Comparison of ENCODE assay signal across 8 cellular contexts in the genomic region with DNA sequence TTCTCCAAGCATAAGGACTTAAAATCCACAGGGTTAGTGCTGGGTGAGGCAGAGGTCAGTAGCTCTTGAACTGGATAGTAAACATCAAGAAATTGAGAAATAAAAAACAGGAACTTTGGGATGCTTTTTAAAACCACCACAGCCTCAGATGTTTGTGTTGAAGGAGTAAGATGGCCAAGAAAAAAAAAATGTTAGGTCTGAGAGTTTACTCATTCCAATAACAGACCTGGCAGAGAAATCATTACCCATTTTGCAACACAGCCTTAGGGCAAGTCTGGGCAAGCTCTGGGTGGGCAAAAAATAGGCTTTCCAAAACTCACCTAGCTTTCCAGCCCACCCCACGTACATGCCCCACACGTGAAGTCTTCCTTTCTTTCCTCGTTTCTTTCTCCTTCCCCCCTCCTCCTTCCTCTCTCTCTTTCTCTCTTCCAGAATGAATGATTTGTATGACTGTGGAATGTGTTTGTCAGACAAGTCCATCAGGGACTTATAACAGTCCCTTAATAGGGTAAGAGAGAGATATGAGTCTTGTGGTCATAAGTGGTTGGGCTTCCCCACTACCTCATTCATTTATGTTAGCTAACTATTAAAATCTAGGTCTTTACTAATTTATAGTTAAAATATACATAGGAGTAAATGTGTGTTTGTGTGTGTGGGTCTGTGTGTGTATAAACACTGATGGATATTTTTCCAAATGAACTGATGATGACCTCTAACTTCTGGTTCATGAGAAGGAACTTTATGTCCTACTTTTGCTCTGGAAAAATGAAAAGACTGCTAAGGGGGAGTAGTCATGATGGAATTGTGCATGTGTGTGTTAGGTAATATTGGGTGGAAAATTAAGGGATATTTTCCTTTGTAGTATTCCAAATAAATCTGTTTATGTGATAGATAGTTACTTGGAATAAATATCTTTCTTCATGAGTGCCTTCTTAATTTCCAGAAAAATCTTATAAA. TPM values are rescaled to one million over a fixed set of nuclear protein-coding genes. Genes with fewer than 3 reads are reported as not detected.
DNase-seq lines count a peak whose midpoint lies in the region; ATAC-seq and TF ChIP-seq lines count a peak whose summit lies in the region.
"Had no signal": no experiment of that assay in that cellular context is flagged by ENCODE, and none has a peak within 500 bp of the region (broad histone marks: within the 10 kb centered on the region; RNA-seq: fewer than 3 reads in every experiment).

No MANE protein-coding gene starts in this region.

- no peak for TF ChIP-seq EP300 in transverse colon (IDR thresholded peaks at IDR 0.05; ENCODE audit: low read depth)

- BruUV-seq in PC-9 (replicated peaks; lab: Mats Ljungman, UMichigan): no TSS peak

- no peaks in the 10 kb centered on the region for H3K9me3 ChIP-seq in transverse colon
- H3K9me3 ChIP-seq in PC-9 (ENCODE audit: insufficient read depth, low read depth): no peaks in the 10 kb centered on the region

- ATAC-seq in GM21360 (IDR thresholded peaks at IDR 0.05; ENCODE audit: unreplicated experiment) (peak; percentile 50), HG03442 (IDR thresholded peaks at IDR 0.05; ENCODE audit: unreplicated experiment) (peak; percentile 74), foreskin keratinocyte (peak; percentile 51)
- ATAC-seq in activated CD4-positive, CD25-positive, alpha-beta regulatory T cell treated with anti-CD3 and anti-CD28 coated beads, Interleukin-2, amount 50 U/mL, for 24 hours: no peak
- ATAC-seq: stimulated activated naive CD8-positive, alpha-beta T cell treated with anti-CD3 and anti-CD28 coated beads, Interleukin-15, Interleukin-2, amounts not matched to agents 100 U/mL and 50 U/mL, for 24 hours had no signal

- no peaks in the 10 kb centered on the region for H3K9me2 ChIP-seq in PC-9 (ENCODE audit: insufficient read depth)

- no peaks in the 10 kb centered on the region for H3K27me3 ChIP-seq in foreskin keratinocyte
- H3K27me3 ChIP-seq in transverse colon: no peaks in the 10 kb centered on the region
- no peaks in the 10 kb centered on the region for H3K27me3 ChIP-seq in PC-9 (ENCODE audit: insufficient read depth, low read depth)

- WGBS in transverse colon (ENCODE audit: low coverage in 1 of 2), 2 donors: 55 to 89% methylated on average over 3 of the region's 3 CpGs

- no peak overlapping the region for H3K27ac ChIP-seq in foreskin keratinocyte
- H3K27ac ChIP-seq in transverse colon: peak overlapping the region; percentile 36 to 53 (median 48)
- no peak overlapping the region for H3K27ac ChIP-seq in PC-9

- H2AFZ ChIP-seq in PC-9: no peak overlapping the region

- no peaks in the 10 kb centered on the region for H3K79me2 ChIP-seq in PC-9 (ENCODE audit: low read depth)

- in situ Hi-C loops in transverse colon (cut with MboI; ENCODE audit: low pct_ligation_motif_present in 1 of 4, low pct_unique_long_range_greater_than_20kb in 1 of 4, low sequenced_read_pairs in 3 of 4): no loop called here

- no peak overlapping the region for H3K4me3 ChIP-seq in transverse colon
- H3K4me3 ChIP-seq in PC-9: no peak overlapping the region

- intact Hi-C loops in transverse colon (cut with DNase I; ENCODE audit: low total_unique reads): no loop called here
- intact Hi-C loops in PC-9 (cut with micrococcal nuclease; ENCODE audit: unreplicated experiment): no loop called here

- CTCF ChIA-PET in PC-9 (lab: Charles Lee): interaction anchor here (0.6 kb wide), 1 partner anchor 953 kb away, joined by 3 read pairs; no protein-coding TSS in a partner anchor

- no peaks in the 10 kb centered on the region for H3K36me3 ChIP-seq in transverse colon
- no peaks in the 10 kb centered on the region for H3K36me3 ChIP-seq in PC-9 (ENCODE audit: low read depth)

- POLR2A ChIA-PET in PC-9 (lab: Charles Lee; ENCODE audit: unreplicated experiment): no interaction called here

- H3K4me1 ChIP-seq in foreskin keratinocyte: peaks cover 9% of the 10 kb centered on the region
- H3K4me1 ChIP-seq in transverse colon: peaks cover 0 to 10% (median 0%) of the 10 kb centered on the region in 4 donors
- H3K4me1 ChIP-seq in PC-9 (replicated peaks; ENCODE audit: insufficient read depth): no peaks in the 10 kb centered on the region

- H3K4me2 ChIP-seq in PC-9: no peak overlapping the region

- no peaks in the 10 kb centered on the region for H3F3A ChIP-seq in PC-9 (ENCODE audit: insufficient read depth, low read depth)

- no peaks in the 10 kb centered on the region for H4K20me1 ChIP-seq in PC-9 (ENCODE audit: insufficient read depth)

- TF ChIP-seq CTCF in foreskin keratinocyte (conservative IDR thresholded peaks at IDR 0.05): no peak
- no peak for TF ChIP-seq CTCF in transverse colon (IDR thresholded peaks at IDR 0.05)
- no peak for TF ChIP-seq CTCF in PC-9 (conservative IDR thresholded peaks at IDR 0.05)

- TF ChIP-seq POLR2A in transverse colon (IDR thresholded peaks at IDR 0.05): no peak

- peak in 1 of 2 donors; percentile 67 for DNase-seq in foreskin keratinocyte
- no peak for DNase-seq in transverse colon
- DNase-seq in PC-9: no peak
- no peak for DNase-seq in NCI-H2107 (lab: John Stamatoyannopoulos, UW)
- DNase-seq: stimulated activated naive CD8-positive, alpha-beta T cell treated with anti-CD3 and anti-CD28 coated beads, Interleukin-15, Interleukin-2, amounts not matched to agents 100 U/mL and 50 U/mL, for 24 hours had no signal

RNA-seq across cellular contexts. Expression of a gene that starts 18.0 kb away (rescaled TPM):
- total RNA-seq in foreskin keratinocyte: 94.6 and 99.1 TPM in 2 replicates
- polyA plus RNA-seq in foreskin keratinocyte: 17.4 and 24.9 TPM in 2 replicates
- total RNA-seq in transverse colon: 10 to 100 TPM in 2 of 4 donors, 1 to 10 TPM in 2; 3.8 to 16.7 (median 9.2) TPM
- total RNA-seq in PC-9 (2021): 28.5 and 43.3 TPM in 2 replicates

Comparison
In these comparisons a context has a peak if more than half of its experiments do, and no peak if none do; other contexts are left out.
1. ATAC-seq: peak in GM21360 (single experiment), HG03442 (single experiment) and foreskin keratinocyte (single experiment); none in activated CD4-positive, CD25-positive, alpha-beta regulatory T cell treated with anti-CD3 and anti-CD28 coated beads, Interleukin-2, amount 50 U/mL, for 24 hours (0 of 2).
2. H3K27ac ChIP-seq: peak in transverse colon (4 of 4); none in foreskin keratinocyte (single experiment) and PC-9 (single experiment).